Comparison of ENCODE assay signal across 17 cellular contexts in genomic region chr2:73503992-73504570, GRCh38.
"Had no signal": no experiment of that assay in that cellular context is flagged by ENCODE, and none has a peak within 500 bp of the region (broad histone marks: within the 10 kb centered on the region; RNA-seq: fewer than 3 reads in every experiment).

No MANE protein-coding gene starts in this region.

- H3K27me3 Mint-ChIP-seq: activated CD4-positive, alpha-beta T cell treated with anti-CD3 and anti-CD28 coated beads, Interleukin-2, amount 10 ng/mL, durations not matched to agents 24 days and 14 days; activated naive CD8-positive, alpha-beta T cell treated with anti-CD3 and anti-CD28 coated beads, Interleukin-2, amount 50 U/mL, for 24 hours; activated T-cell treated with anti-CD3 and anti-CD28 coated beads, Interleukin-2, amount 50 U/mL, for 24 hours; natural killer cell treated with Interleukin-12 subunit alpha and Interleukin-12 subunit beta and Interleukin-15 and Interleukin-18, amount 100 ng/mL, for 72 hours had no signal

- ATAC-seq: activated CD8-positive, alpha-beta T cell treated with anti-CD3 and anti-CD28 coated beads, Interleukin-2, amount 10 ng/mL, durations not matched to agents 7 days and 5 days; activated naive CD8-positive, alpha-beta T cell treated with anti-CD3 and anti-CD28 coated beads, Interleukin-2, amount 50 U/mL, for 24 hours; natural killer cell treated with Interleukin-12 subunit alpha and Interleukin-12 subunit beta and Interleukin-15 and Interleukin-18, amount 100 ng/mL, for 72 hours; pancreas; right lobe of liver; stimulated activated effector memory CD8-positive, alpha-beta T cell treated with anti-CD3 and anti-CD28 coated beads, Interleukin-12 subunit alpha, Interleukin-12 subunit beta, amount 100 ng/mL, for 72 hours had no signal

- H3K27ac Mint-ChIP-seq: activated CD4-positive, alpha-beta T cell treated with anti-CD3 and anti-CD28 coated beads, Interleukin-2, amount 10 ng/mL, durations not matched to agents 24 days and 14 days; activated CD8-positive, alpha-beta T cell treated with anti-CD3 and anti-CD28 coated beads, Interleukin-2, amount 10 ng/mL, durations not matched to agents 7 days and 5 days; activated naive CD4-positive, alpha-beta T cell treated with anti-CD3 and anti-CD28 coated beads for 36 hours; activated naive CD8-positive, alpha-beta T cell treated with anti-CD3 and anti-CD28 coated beads, Interleukin-2, amount 50 U/mL, for 24 hours; activated T-cell treated with anti-CD3 and anti-CD28 coated beads, Interleukin-2, amount 50 U/mL, for 24 hours; natural killer cell treated with Interleukin-12 subunit alpha and Interleukin-12 subunit beta and Interleukin-15 and Interleukin-18, amount 100 ng/mL, for 72 hours; stimulated activated effector memory CD8-positive, alpha-beta T cell treated with anti-CD3 and anti-CD28 coated beads, Interleukin-12 subunit alpha, Interleukin-12 subunit beta, amount 100 ng/mL, for 72 hours; T-helper 2 cell treated with Interferon-gamma antibody and Interleukin-4, amounts not matched to agents 5 μg/mL and 100 μg/mL, for 36 hours had no signal

- H3K4me1 Mint-ChIP-seq: activated CD4-positive, alpha-beta T cell treated with anti-CD3 and anti-CD28 coated beads, Interleukin-2, amount 10 ng/mL, durations not matched to agents 24 days and 14 days; activated naive CD8-positive, alpha-beta T cell treated with anti-CD3 and anti-CD28 coated beads, Interleukin-2, amount 50 U/mL, for 24 hours had no signal

- H3K4me3 Mint-ChIP-seq: activated CD4-positive, alpha-beta T cell treated with anti-CD3 and anti-CD28 coated beads, Interleukin-2, amount 10 ng/mL, durations not matched to agents 24 days and 14 days; activated CD8-positive, alpha-beta T cell treated with anti-CD3 and anti-CD28 coated beads, Interleukin-2, amount 10 ng/mL, durations not matched to agents 7 days and 5 days; activated naive CD4-positive, alpha-beta T cell treated with anti-CD3 and anti-CD28 coated beads for 36 hours; activated naive CD8-positive, alpha-beta T cell treated with anti-CD3 and anti-CD28 coated beads, Interleukin-2, amount 50 U/mL, for 24 hours; activated T-cell treated with anti-CD3 and anti-CD28 coated beads, Interleukin-2, amount 50 U/mL, for 24 hours; natural killer cell treated with Interleukin-12 subunit alpha and Interleukin-12 subunit beta and Interleukin-15 and Interleukin-18, amount 100 ng/mL, for 72 hours; stimulated activated effector memory CD8-positive, alpha-beta T cell treated with anti-CD3 and anti-CD28 coated beads, Interleukin-12 subunit alpha, Interleukin-12 subunit beta, amount 100 ng/mL, for 72 hours; T-helper 2 cell treated with Interferon-gamma antibody and Interleukin-4, amounts not matched to agents 5 μg/mL and 100 μg/mL, for 36 hours had no signal

- H3K36me3 Mint-ChIP-seq: stimulated activated effector memory CD8-positive, alpha-beta T cell treated with anti-CD3 and anti-CD28 coated beads, Interleukin-12 subunit alpha, Interleukin-12 subunit beta, amount 100 ng/mL, for 72 hours had no signal

- DNase-seq: activated CD4-positive, alpha-beta T cell treated with anti-CD3 and anti-CD28 coated beads, Interleukin-2, amount 10 ng/mL, durations not matched to agents 24 days and 14 days; activated CD8-positive, alpha-beta T cell treated with anti-CD3 and anti-CD28 coated beads, Interleukin-2, amount 10 ng/mL, durations not matched to agents 7 days and 5 days; activated naive CD4-positive, alpha-beta T cell treated with anti-CD3 and anti-CD28 coated beads for 36 hours; activated naive CD8-positive, alpha-beta T cell treated with anti-CD3 and anti-CD28 coated beads, Interleukin-2, amount 50 U/mL, for 24 hours; activated T-cell treated with anti-CD3 and anti-CD28 coated beads, Interleukin-2, amount 50 U/mL, for 24 hours; anterior cingulate cortex; cortex of kidney; effector CD4-positive, alpha-beta T cell; esophagus squamous epithelium; pancreas; right lobe of liver; stimulated activated CD4-positive, alpha-beta T cell treated with anti-CD3 and anti-CD28 coated beads, Interleukin-4, amount 100 ng/mL, for 24 hours; stomach; trophoblast cell had no signal
